In the genomic region with DNA sequence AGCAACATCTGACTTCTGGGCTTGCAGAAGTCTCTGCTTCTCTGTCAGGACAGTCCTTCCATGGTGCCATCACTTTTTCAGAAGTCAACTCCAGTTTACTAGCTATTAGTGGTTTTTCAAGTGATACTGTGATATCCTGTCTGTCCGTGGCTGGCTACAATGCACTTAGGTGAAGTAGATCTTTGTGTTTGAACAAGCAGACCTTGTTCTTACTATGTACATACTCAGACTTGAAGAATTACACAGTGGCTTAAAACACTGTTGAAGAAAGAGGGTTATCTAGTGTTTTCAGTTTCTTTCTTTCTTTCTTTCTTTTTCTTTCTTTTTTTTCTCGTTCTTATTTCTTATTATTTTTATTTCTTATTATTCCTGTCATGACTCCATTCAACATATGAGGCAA, we compare ENCODE assay signal across 15 cellular contexts.
"Had no signal": no experiment of that assay in that cellular context is flagged by ENCODE, and none has a peak within 500 bp of the region (broad histone marks: within the 10 kb centered on the region; RNA-seq: fewer than 3 reads in every experiment).

No MANE protein-coding gene starts in this region.

- H3K27me3 Mint-ChIP-seq: stimulated activated memory B cell treated with anti-CD40 and anti-IgM and Interleukin-4, amounts not matched to agents 10 μg/mL and 1 μg/mL and 100 μg/mL, for 72 hours had no signal

- H3K4me3 ChIP-seq: colonic mucosa, heart left ventricle, spleen, tibial nerve had no signal

- DNase-seq: colonic mucosa; effector CD4-positive, alpha-beta T cell; heart left ventricle; hippocampal formation; left colon; mammary epithelial cell; naive thymus-derived CD4-positive, alpha-beta T cell; nephron progenitor cell; spleen; stimulated activated CD4-positive, alpha-beta T cell treated with anti-CD3 and anti-CD28 coated beads, Interleukin-15, amount 100 ng/mL, for 24 hours; stimulated activated CD4-positive, alpha-beta T cell treated with anti-CD3 and anti-CD28 coated beads, Interleukin-1b, Interleukin-23, amount 100 ng/mL, for 48 hours; stimulated activated CD4-positive, alpha-beta T cell treated with anti-CD3 and anti-CD28 coated beads, Interleukin-4, amount 100 ng/mL, for 24 hours had no signal

- H3K4me3 Mint-ChIP-seq: naive thymus-derived CD4-positive, alpha-beta T cell; nephron progenitor cell; stimulated activated memory B cell treated with anti-CD40 and anti-IgM and Interleukin-4, amounts not matched to agents 10 μg/mL and 1 μg/mL and 100 μg/mL, for 72 hours; stimulated activated naive CD8-positive, alpha-beta T cell treated with anti-CD3 and anti-CD28 coated beads, Interleukin-15, Interleukin-2, amounts not matched to agents 100 ng/mL and 50 ng/mL, for 24 hours had no signal

- H3K36me3 Mint-ChIP-seq: naive thymus-derived CD4-positive, alpha-beta T cell; stimulated activated memory B cell treated with anti-CD40 and anti-IgM and Interleukin-4, amounts not matched to agents 10 μg/mL and 1 μg/mL and 100 μg/mL, for 72 hours had no signal

- H3K4me1 ChIP-seq: colonic mucosa, spleen, tibial nerve had no signal

- H3K27me3 ChIP-seq: colonic mucosa, heart left ventricle, spleen, tibial nerve had no signal

- H3K9me3 Mint-ChIP-seq: nephron progenitor cell; stimulated activated memory B cell treated with anti-CD40 and anti-IgM and Interleukin-4, amounts not matched to agents 10 μg/mL and 1 μg/mL and 100 μg/mL, for 72 hours; stimulated activated naive CD8-positive, alpha-beta T cell treated with anti-CD3 and anti-CD28 coated beads, Interleukin-15, Interleukin-2, amounts not matched to agents 100 ng/mL and 50 ng/mL, for 24 hours had no signal

- H3K36me3 ChIP-seq: colonic mucosa, heart left ventricle, spleen, tibial nerve had no signal

- H3K27ac Mint-ChIP-seq: naive thymus-derived CD4-positive, alpha-beta T cell; nephron progenitor cell; stimulated activated memory B cell treated with anti-CD40 and anti-IgM and Interleukin-4, amounts not matched to agents 10 μg/mL and 1 μg/mL and 100 μg/mL, for 72 hours; stimulated activated naive CD8-positive, alpha-beta T cell treated with anti-CD3 and anti-CD28 coated beads, Interleukin-15, Interleukin-2, amounts not matched to agents 100 ng/mL and 50 ng/mL, for 24 hours had no signal

- H3K27ac ChIP-seq: colonic mucosa, heart left ventricle, spleen, tibial nerve had no signal

- H3K9me3 ChIP-seq: colonic mucosa, heart left ventricle, spleen, tibial nerve had no signal

- H3K4me1 Mint-ChIP-seq: naive thymus-derived CD4-positive, alpha-beta T cell; stimulated activated memory B cell treated with anti-CD40 and anti-IgM and Interleukin-4, amounts not matched to agents 10 μg/mL and 1 μg/mL and 100 μg/mL, for 72 hours had no signal
